Comparison of ENCODE assay signal across 22 cellular contexts in genomic region chr10:7876541-7877127, GRCh38. TPM values are rescaled to one million over a fixed set of nuclear protein-coding genes. Genes with fewer than 3 reads are reported as not detected.
A peak's percentile ranks its signal among the peaks of the same experiment; 100 is the strongest.
DNase-seq lines count a peak whose midpoint lies in the region; ATAC-seq, FAIRE-seq and TF ChIP-seq lines count a peak whose summit lies in the region.
"Had no signal": no experiment of that assay in that cellular context is flagged by ENCODE, and none has a peak within 500 bp of the region (broad histone marks: within the 10 kb centered on the region; RNA-seq: fewer than 3 reads in every experiment).

No MANE protein-coding gene starts in this region.

- H3K36me3 Mint-ChIP-seq in naive thymus-derived CD8-positive, alpha-beta T cell, result peaks cover 0 to 8% (median 0%) of the 10 kb centered on the region in 3 donors
- H3K36me3 Mint-ChIP-seq: CD14-positive monocyte had no signal

- CTCF ChIA-PET in HEK293 (lab: Yijun Ruan, JAX), result interaction anchor here (0.6 to 1.2 kb wide), 2 partner anchors 56 to 351 kb away, joined by 3 read pairs; no protein-coding TSS in a partner anchor

- ATAC-seq in GM21381 (IDR thresholded peaks at IDR 0.05; ENCODE audit: unreplicated experiment), result no peak
- ATAC-seq in naive thymus-derived CD8-positive, alpha-beta T cell, result no peak
- ATAC-seq: GM12878, GM23338, HCT116 had no signal

- POLR2A ChIA-PET in HEK293 (lab: Yijun Ruan, JAX), result no interaction called here
- POLR2A ChIA-PET in naive thymus-derived CD8-positive, alpha-beta T cell (lab: Charles Lee), result no interaction called here

- no peak overlapping the region for H3K4me3 ChIP-seq in HEK293 (ENCODE audit: low read depth, low read length)
- H3K4me3 ChIP-seq: BLaER1 treated with 17β-estradiol and CSF1 and Interleukin-3, amounts not matched to agents 10 nM and 100 nM; GM12878; GM23338 had no signal

- no peaks in the 10 kb centered on the region for H3K9me3 ChIP-seq in HEK293 (ENCODE audit: control insufficient read depth, insufficient read depth, low read depth, low read length)
- H3K9me3 ChIP-seq: BE2C; BLaER1 treated with 17β-estradiol and CSF1 and Interleukin-3, amounts not matched to agents 10 nM and 100 nM had no signal

- no peaks in the 10 kb centered on the region for H3K27me3 Mint-ChIP-seq in naive thymus-derived CD8-positive, alpha-beta T cell
- H3K27me3 Mint-ChIP-seq: CD4-positive, alpha-beta T cell; CD8-positive, alpha-beta memory T cell had no signal

- peaks cover 6 to 22% (median 17%) of the 10 kb centered on the region in 4 donors for H3K4me1 Mint-ChIP-seq in naive thymus-derived CD8-positive, alpha-beta T cell
- H3K4me1 Mint-ChIP-seq: GM23338 had no signal

- no peaks in the 10 kb centered on the region for H3K36me3 ChIP-seq in HEK293 (ENCODE audit: control insufficient read depth in 2 of 2, insufficient read depth in 1 of 2, low read length in 2 of 2)
- H3K36me3 ChIP-seq: BE2C; BLaER1 treated with 17β-estradiol and CSF1 and Interleukin-3, amounts not matched to agents 10 nM and 100 nM had no signal

- no peak overlapping the region for H3K4me3 Mint-ChIP-seq in naive thymus-derived CD8-positive, alpha-beta T cell
- H3K4me3 Mint-ChIP-seq: CD14-positive monocyte; CD4-positive, alpha-beta T cell; CD8-positive, alpha-beta memory T cell; GM23338; H9 had no signal

- DNase-seq in NCI-H69 (lab: John Stamatoyannopoulos, UW) (peak; percentile 33), frontal cortex (ENCODE audit: low spot score in 2 of 2) (no peak), NK-92 (lab: John Stamatoyannopoulos, UW; ENCODE audit: unreplicated experiment) (no peak)
- no peak for DNase-seq in naive thymus-derived CD8-positive, alpha-beta T cell
- DNase-seq: AML-193; BE2C; CD4-positive, alpha-beta T cell; CD8-positive, alpha-beta memory T cell; DMS 273 treated with DMSO at 0.1 percent for 48 hours; DMS79; EL; GDM1; H9 had no signal

- H3K4me1 ChIP-seq in HEK293 (ENCODE audit: control insufficient read depth, insufficient read depth, low read length), result peaks cover 23% of the 10 kb centered on the region
- H3K4me1 ChIP-seq: BLaER1 treated with 17β-estradiol and CSF1 and Interleukin-3, amounts not matched to agents 10 nM and 100 nM had no signal

- FAIRE-seq in frontal cortex (lab: Jason Lieb, UNC), result peak; percentile 39
- FAIRE-seq: A204.1, D721Med, GM12878 had no signal

- no peak overlapping the region for H3K27ac ChIP-seq in HEK293 (ENCODE audit: extremely low read depth, low read depth, low read length)
- H3K27ac ChIP-seq: BLaER1 treated with 17β-estradiol and CSF1 and Interleukin-3, amounts not matched to agents 10 nM and 100 nM had no signal

- no peaks in the 10 kb centered on the region for H3K9me3 Mint-ChIP-seq in naive thymus-derived CD8-positive, alpha-beta T cell
- H3K9me3 Mint-ChIP-seq: CD4-positive, alpha-beta T cell; CD8-positive, alpha-beta memory T cell; GM23338; H9 had no signal

- no peak for TF ChIP-seq CTCF in HEK293 (tag by site-specific recombination; IDR thresholded peaks at IDR 0.05)

- peak overlapping the region in 3 of 10 donors; percentile 4 to 71 (median 69) for H3K27ac Mint-ChIP-seq in naive thymus-derived CD8-positive, alpha-beta T cell
- H3K27ac Mint-ChIP-seq: CD14-positive monocyte; CD4-positive, alpha-beta T cell; CD8-positive, alpha-beta memory T cell; GM23338 had no signal

TF ChIP-seq in HEK293, 187 proteins besides CTCF, POLR2A, EP300 and RAD21:
- TF ChIP-seq ZXDB (tag by site-specific recombination; IDR thresholded peaks at IDR 0.05), result 0 out of 2 replicates have a peak, but pooled peaks have one; percentile 17
- no peak for TF ChIP-seq ZNF423 (tag by site-specific recombination; IDR thresholded peaks at IDR 0.05)
- no peak for TF ChIP-seq INSM2 (tag by site-specific recombination; IDR thresholded peaks at IDR 0.05)
- TF ChIP-seq TCF7L2 (IDR thresholded peaks at IDR 0.05; ENCODE audit: borderline replicate concordance, low read depth, low read length), result peak; percentile 63; the same call in 1 of the 2 replicates
- TF ChIP-seq PRDM6 (tag by site-specific recombination; IDR thresholded peaks at IDR 0.05), result peak; percentile 92
- peak; percentile 49 for TF ChIP-seq PRDM10 (tag by site-specific recombination; IDR thresholded peaks at IDR 0.05)
TF ChIP-seq in HEK293: peak in this region for 4.

RNA-seq across cellular contexts. Expression of gene TAF3, which starts 58.3 kb away (rescaled TPM):
- 2.4 TPM for total RNA-seq in frontal cortex
- total RNA-seq in naive thymus-derived CD8-positive, alpha-beta T cell, result 10 to 100 TPM; 24.4 to 24.6 TPM
- polyA plus RNA-seq in naive thymus-derived CD8-positive, alpha-beta T cell, result 10 to 100 TPM in 2 of 3 donors, 1 to 10 TPM in 1; 6.8 to 16.4 (median 11.0) TPM
